In the genomic region with DNA sequence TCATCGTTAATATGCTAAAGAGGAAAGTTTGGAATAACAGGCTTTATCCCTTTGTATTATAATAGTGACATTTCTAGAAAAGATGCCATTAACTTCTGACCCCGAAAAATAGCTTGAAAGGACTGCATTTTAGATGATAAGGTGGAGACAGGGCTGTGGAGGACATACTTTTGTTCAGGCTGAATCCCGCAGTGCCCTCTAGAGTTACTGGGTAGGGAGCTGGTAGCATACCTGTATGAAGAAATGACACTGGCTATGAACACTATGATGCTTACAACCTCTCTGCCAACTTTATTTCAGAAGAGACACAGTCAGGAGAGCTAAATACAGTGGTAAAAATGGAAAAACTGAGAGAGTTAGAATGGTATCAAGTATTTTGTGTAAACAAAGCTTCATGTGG, we compare ENCODE assay signal across 27 cellular contexts. TPM values are rescaled to one million over a fixed set of nuclear protein-coding genes. Genes with fewer than 3 reads are reported as not detected.
"Had no signal": no experiment of that assay in that cellular context is flagged by ENCODE, and none has a peak within 500 bp of the region (broad histone marks: within the 10 kb centered on the region; RNA-seq: fewer than 3 reads in every experiment).

No MANE protein-coding gene starts in this region.

- H3K4me2 ChIP-seq: PC-9 had no signal

- H3K27me3 ChIP-seq: MG63 had no signal

- H3K4me3 ChIP-seq: MG63, PC-9, SK-N-MC had no signal

- H2AFZ ChIP-seq: PC-9 had no signal

- H3K27ac ChIP-seq: PC-9, SK-N-MC, WERI-Rb-1 had no signal

- H3K27me3 Mint-ChIP-seq: activated CD8-positive, alpha-beta T cell treated with anti-CD3 and anti-CD28 coated beads for 36 hours; activated naive CD4-positive, alpha-beta T cell treated with anti-CD3 and anti-CD28 coated beads, Interleukin-2, amount 10 ng/mL, durations not matched to agents 7 days and 5 days; activated naive CD8-positive, alpha-beta T cell treated with anti-CD3 and anti-CD28 coated beads for 36 hours had no signal

- H3K36me3 Mint-ChIP-seq: activated naive CD4-positive, alpha-beta T cell treated with anti-CD3 and anti-CD28 coated beads, Interleukin-2, amount 10 ng/mL, durations not matched to agents 7 days and 5 days; activated naive CD8-positive, alpha-beta T cell treated with anti-CD3 and anti-CD28 coated beads for 36 hours; T-cell had no signal

- H3K36me3 ChIP-seq: MG63, WERI-Rb-1 had no signal

- H3K27ac Mint-ChIP-seq: activated CD8-positive, alpha-beta T cell treated with anti-CD3 and anti-CD28 coated beads for 36 hours; activated naive CD4-positive, alpha-beta T cell treated with anti-CD3 and anti-CD28 coated beads, Interleukin-2, amount 10 ng/mL, durations not matched to agents 7 days and 5 days; activated naive CD8-positive, alpha-beta T cell treated with anti-CD3 and anti-CD28 coated beads for 36 hours; activated T-cell treated with anti-CD3 and anti-CD28 coated beads, Interleukin-2, amount 50 U/mL, for 72 hours; activated T-helper 2 cell treated with anti-CD3 and anti-CD28 coated beads, Interferon-gamma antibody, Interleukin-2, Interleukin-4, amounts not matched to agents 10 μg/mL and 5 μg/mL and 100 μg/mL, durations not matched to agents 14 hours and 24 hours and 36 hours; T-cell had no signal

- DNase-seq: activated CD4-positive, alpha-beta T cell treated with anti-CD3 and anti-CD28 coated beads for 4 hours; activated CD8-positive, alpha-beta memory T cell treated with anti-CD3 and anti-CD28 coated beads, Interleukin-2, amount 50 U/mL, for 4 hours; activated CD8-positive, alpha-beta T cell treated with anti-CD3 and anti-CD28 coated beads for 36 hours; activated gamma-delta T cell treated with Interleukin-2 at 50 U/mL for 16 hours; activated naive CD4-positive, alpha-beta T cell treated with anti-CD3 and anti-CD28 coated beads, Interleukin-2, amount 10 ng/mL, durations not matched to agents 7 days and 5 days; activated naive CD8-positive, alpha-beta T cell treated with anti-CD3 and anti-CD28 coated beads for 36 hours; activated T-cell treated with anti-CD3 and anti-CD28 coated beads, Interleukin-2, amount 50 U/mL, for 72 hours; MG63; MV-4-11; NCI-H1092 treated with DMSO at 0.1 percent for 48 hours; NCI-H1417 treated with DMSO at 0.1 percent for 48 hours; NCI-H1694; NCI-H2171; NCI-H2227 treated with DMSO at 0.1 percent for 48 hours; NCI-H510A; NCI-H526 treated with DMSO at 0.1 percent for 48 hours; NK-92 treated with Interleukin-12 subunit alpha and Interleukin-12 subunit beta, amount 100 ng/mL, for 24 hours; PC-9; RPMI8226; T-cell; WERI-Rb-1 had no signal

- H3K9me3 Mint-ChIP-seq: activated CD8-positive, alpha-beta T cell treated with anti-CD3 and anti-CD28 coated beads for 36 hours; activated naive CD4-positive, alpha-beta T cell treated with anti-CD3 and anti-CD28 coated beads, Interleukin-2, amount 10 ng/mL, durations not matched to agents 7 days and 5 days; activated naive CD8-positive, alpha-beta T cell treated with anti-CD3 and anti-CD28 coated beads for 36 hours; T-cell had no signal

- ATAC-seq: activated CD4-positive, CD25-positive, alpha-beta regulatory T cell treated with anti-CD3 and anti-CD28 coated beads, Interleukin-2, amount 50 U/mL, for 24 hours; activated CD8-positive, alpha-beta T cell treated with anti-CD3 and anti-CD28 coated beads for 36 hours; activated T-cell treated with anti-CD3 and anti-CD28 coated beads, Interleukin-2, amount 50 U/mL, for 72 hours; Right ventricle myocardium inferior; T-cell had no signal

- H3K4me3 Mint-ChIP-seq: activated CD8-positive, alpha-beta T cell treated with anti-CD3 and anti-CD28 coated beads for 36 hours; activated naive CD4-positive, alpha-beta T cell treated with anti-CD3 and anti-CD28 coated beads, Interleukin-2, amount 10 ng/mL, durations not matched to agents 7 days and 5 days; activated naive CD8-positive, alpha-beta T cell treated with anti-CD3 and anti-CD28 coated beads for 36 hours; activated T-cell treated with anti-CD3 and anti-CD28 coated beads, Interleukin-2, amount 50 U/mL, for 72 hours; T-cell had no signal

- H3K9me3 ChIP-seq: MG63 had no signal

- H3K4me1 Mint-ChIP-seq: activated naive CD4-positive, alpha-beta T cell treated with anti-CD3 and anti-CD28 coated beads, Interleukin-2, amount 10 ng/mL, durations not matched to agents 7 days and 5 days; activated naive CD8-positive, alpha-beta T cell treated with anti-CD3 and anti-CD28 coated beads for 36 hours; T-cell had no signal

RNA-seq across cellular contexts. Expression of a gene that starts 8.1 kb away (rescaled TPM):
- total RNA-seq: activated CD8-positive, alpha-beta T cell treated with anti-CD3 and anti-CD28 coated beads for 36 hours; activated naive CD8-positive, alpha-beta T cell treated with anti-CD3 and anti-CD28 coated beads for 36 hours; activated T-cell treated with anti-CD3 and anti-CD28 coated beads, Interleukin-2, amount 50 U/mL, for 72 hours; activated T-helper 2 cell treated with anti-CD3 and anti-CD28 coated beads, Interferon-gamma antibody, Interleukin-2, Interleukin-4, amounts not matched to agents 10 μg/mL and 5 μg/mL and 100 μg/mL, durations not matched to agents 14 hours and 24 hours and 36 hours; T-cell; T-helper 2 cell treated with Interferon-gamma antibody and Interleukin-4, amounts not matched to agents 100 ng/mL and 5 ng/mL, for 36 hours had no signal
- polyA plus RNA-seq: adipose tissue had no signal
